Comparison of ENCODE assay signal across 26 cellular contexts in the genomic region with DNA sequence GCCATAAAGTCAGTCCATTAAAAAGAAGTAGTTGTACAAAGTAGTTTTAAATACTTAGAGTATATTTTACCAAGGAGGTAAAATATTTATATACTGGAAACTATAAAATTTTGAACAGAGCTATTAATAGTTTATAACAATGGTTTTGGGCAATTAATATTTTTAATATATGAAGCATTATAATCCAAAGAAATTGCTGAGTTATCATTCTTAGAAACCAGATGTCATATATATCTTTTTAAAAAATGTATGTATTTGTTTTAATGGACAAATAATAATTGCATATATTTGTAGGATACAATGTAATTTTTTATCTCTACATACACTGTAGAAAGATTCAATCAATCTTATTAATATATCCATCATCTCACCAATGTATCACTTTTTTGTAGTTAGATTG.
A peak's percentile ranks its signal among the peaks of the same experiment; 100 is the strongest.
DNase-seq lines count a peak whose midpoint lies in the region; ATAC-seq, FAIRE-seq and TF ChIP-seq lines count a peak whose summit lies in the region.
"Had no signal": no experiment of that assay in that cellular context is flagged by ENCODE, and none has a peak within 500 bp of the region (broad histone marks: within the 10 kb centered on the region; RNA-seq: fewer than 3 reads in every experiment).

No MANE protein-coding gene starts in this region.

- POLR2A ChIA-PET in A549 (lab: Yijun Ruan, JAX), result no interaction called here
- POLR2A ChIA-PET in K562 (lab: Yijun Ruan, JAX), result no interaction called here

- no peaks in the 10 kb centered on the region for H3K9me2 ChIP-seq in Karpas-422 (replicated peaks; ENCODE audit: insufficient read depth, low read length)

- TF ChIP-seq CTCF in A549 (IDR thresholded peaks at IDR 0.05), result no peak
- TF ChIP-seq CTCF in K562 (IDR thresholded peaks at IDR 0.05 in 2 of 3, conservative IDR thresholded peaks at IDR 0.05 in 1 of 3; ENCODE audit: insufficient read depth in 2 of 3, low read depth in 1 of 3, low read length in 3 of 3), result no peak

- in situ Hi-C loops in K562 (cut with MboI), result no loop called here

- H3K9me1 ChIP-seq in K562 (ENCODE audit: control insufficient read depth, insufficient read depth, low read length), result no peaks in the 10 kb centered on the region

- H3K9me3 Mint-ChIP-seq in activated CD8-positive, alpha-beta memory T cell treated with anti-CD3 and anti-CD28 coated beads, Interleukin-2, amount 10 ng/mL, durations not matched to agents 7 days and 5 days (ENCODE audit: low read depth), result peaks cover 2% of the 10 kb centered on the region

- H2AFZ ChIP-seq in K562 (ENCODE audit: low read depth, low read length), result no peak overlapping the region
- H2AFZ ChIP-seq in Karpas-422 (ENCODE audit: low read length), result no peak overlapping the region

- intact Hi-C loops in K562 (cut with micrococcal nuclease), result no loop called here

- CTCF ChIA-PET in A549 (lab: Yijun Ruan, JAX) (no interaction called here), K562 (lab: Yijun Ruan, JAX; ENCODE audit: low intra/inter-chr PET ratio) (no interaction called here)
- CTCF ChIA-PET in activated CD8-positive, alpha-beta memory T cell treated with anti-CD3 and anti-CD28 coated beads, Interleukin-2, amount 10 ng/mL, durations not matched to agents 7 days and 5 days (lab: Charles Lee), result no interaction called here

- H3K4me1 ChIP-seq in A549 (no peaks in the 10 kb centered on the region), K562 (replicated peaks in 1 of 2; ENCODE audit: control insufficient read depth in 2 of 2, insufficient read depth in 2 of 2, low read length in 2 of 2) (no peaks in the 10 kb centered on the region), Karpas-422 (ENCODE audit: low read length) (no peaks in the 10 kb centered on the region)
- H3K4me1 ChIP-seq: BLaER1 treated with 17β-estradiol and CSF1 and Interleukin-3, amounts not matched to agents 10 nM and 100 nM had no signal

- H3K27ac Mint-ChIP-seq in activated CD8-positive, alpha-beta memory T cell treated with anti-CD3 and anti-CD28 coated beads, Interleukin-2, amount 10 ng/mL, durations not matched to agents 7 days and 5 days, result no peak overlapping the region
- H3K27ac Mint-ChIP-seq: B cell; CD4-positive, alpha-beta T cell; CD8-positive, alpha-beta T cell had no signal

- no peak for TF ChIP-seq POLR2A in A549 (IDR thresholded peaks at IDR 0.05; ENCODE audit: low read length)
- TF ChIP-seq POLR2A in K562 (conservative IDR thresholded peaks at IDR 0.05), result no peak

- ATAC-seq in A549 (no peak), K562 (no peak)
- no peak for ATAC-seq in activated CD8-positive, alpha-beta memory T cell treated with anti-CD3 and anti-CD28 coated beads, Interleukin-2, amount 10 ng/mL, durations not matched to agents 7 days and 5 days
- ATAC-seq: CD8-positive, alpha-beta T cell had no signal

- H3K4me2 ChIP-seq in A549, result no peak overlapping the region
- no peak overlapping the region for H3K4me2 ChIP-seq in K562 (ENCODE audit: insufficient read depth, low read length)
- H3K4me2 ChIP-seq in Karpas-422 (ENCODE audit: low read depth, low read length, poor library complexity, severe bottlenecking), result no peak overlapping the region
- H3K4me2 ChIP-seq: BLaER1 treated with 17β-estradiol and CSF1 and Interleukin-3, amounts not matched to agents 10 nM and 100 nM had no signal

- H3K9ac ChIP-seq in K562 (ENCODE audit: insufficient read depth in 1 of 2, low read depth in 2 of 2, low read length in 2 of 2) (no peak overlapping the region), Karpas-422 (ENCODE audit: low read length) (no peak overlapping the region)
- H3K9ac ChIP-seq: BLaER1 treated with 17β-estradiol and CSF1 and Interleukin-3, amounts not matched to agents 10 nM and 100 nM had no signal

- DNase-seq in A549 (ENCODE audit: low read depth in 1 of 2, low spot score in 1 of 2), result no peak
- DNase-seq in K562 (ENCODE audit: extremely low read depth in 1 of 4, low spot score in 3 of 4), result no peak
- no peak for DNase-seq in frontal cortex (ENCODE audit: low spot score in 2 of 2)
- no peak for DNase-seq in activated CD8-positive, alpha-beta memory T cell treated with anti-CD3 and anti-CD28 coated beads, Interleukin-2, amount 10 ng/mL, durations not matched to agents 7 days and 5 days
- no peak for DNase-seq in pons (ENCODE audit: low spot score)
- DNase-seq in NCI-H2029 (lab: John Stamatoyannopoulos, UW), result no peak
- DNase-seq in Karpas-422, result no peak
- DNase-seq: 8988T; AML-193; CD4-positive, alpha-beta T cell; CD8-positive, alpha-beta T cell; COR-L47; DMS 273 treated with DMSO at 0.1 percent for 48 hours; DMS153; DMS53; DMS79; DND-41; EL; GF-D8 had no signal

- no peak overlapping the region for H3K4me3 Mint-ChIP-seq in activated CD8-positive, alpha-beta memory T cell treated with anti-CD3 and anti-CD28 coated beads, Interleukin-2, amount 10 ng/mL, durations not matched to agents 7 days and 5 days
- H3K4me3 Mint-ChIP-seq: B cell; CD4-positive, alpha-beta T cell; CD8-positive, alpha-beta T cell had no signal

- FAIRE-seq in A549 (lab: Jason Lieb, UNC), result no peak
- FAIRE-seq in G401.6 (lab: Jason Lieb, UNC), result peak; percentile 49
- no peak for FAIRE-seq in K562 (lab: Jason Lieb, UNC)
- FAIRE-seq in frontal cortex (lab: Jason Lieb, UNC), result peak; percentile 79
- FAIRE-seq: A204.1, GM12891, GM19239 had no signal

- no peaks in the 10 kb centered on the region for H3K36me3 Mint-ChIP-seq in activated CD8-positive, alpha-beta memory T cell treated with anti-CD3 and anti-CD28 coated beads, Interleukin-2, amount 10 ng/mL, durations not matched to agents 7 days and 5 days
- H3K36me3 Mint-ChIP-seq: CD8-positive, alpha-beta T cell had no signal

- H3K27ac ChIP-seq in A549 (no peak overlapping the region), K562 (ENCODE audit: extremely low read depth, low read depth, low read length) (no peak overlapping the region), Karpas-422 (ENCODE audit: low read length) (no peak overlapping the region)
- H3K27ac ChIP-seq: BLaER1 treated with 17β-estradiol and CSF1 and Interleukin-3, amounts not matched to agents 10 nM and 100 nM; C4-2B had no signal

- TF ChIP-seq EP300 in A549 (IDR thresholded peaks at IDR 0.05) (no peak), K562 (IDR thresholded peaks at IDR 0.05; ENCODE audit: low read length) (no peak)

- H3K4me1 Mint-ChIP-seq in activated CD8-positive, alpha-beta memory T cell treated with anti-CD3 and anti-CD28 coated beads, Interleukin-2, amount 10 ng/mL, durations not matched to agents 7 days and 5 days, result no peaks in the 10 kb centered on the region
- H3K4me1 Mint-ChIP-seq: B cell had no signal

- no peaks in the 10 kb centered on the region for H3K9me3 ChIP-seq in A549
- H3K9me3 ChIP-seq in K562 (replicated peaks; ENCODE audit: control insufficient read depth, insufficient read depth, low read depth, low read length), result no peaks in the 10 kb centered on the region
- peaks cover 22% of the 10 kb centered on the region for H3K9me3 ChIP-seq in Karpas-422 (ENCODE audit: low read length)
- H3K9me3 ChIP-seq: BLaER1 treated with 17β-estradiol and CSF1 and Interleukin-3, amounts not matched to agents 10 nM and 100 nM had no signal

- no peaks in the 10 kb centered on the region for H3K27me3 Mint-ChIP-seq in activated CD8-positive, alpha-beta memory T cell treated with anti-CD3 and anti-CD28 coated beads, Interleukin-2, amount 10 ng/mL, durations not matched to agents 7 days and 5 days
- H3K27me3 Mint-ChIP-seq: B cell; CD4-positive, alpha-beta T cell had no signal

- no peaks in the 10 kb centered on the region for H3K79me2 ChIP-seq in K562 (ENCODE audit: control insufficient read depth, insufficient read depth, low read length)
- no peaks in the 10 kb centered on the region for H3K79me2 ChIP-seq in Karpas-422 (ENCODE audit: low read length)

- no TSS peak for BruUV-seq in K562 (replicated peaks; lab: Mats Ljungman, UMichigan)

- H4K20me1 ChIP-seq in K562 (replicated peaks; ENCODE audit: control insufficient read depth, insufficient read depth, low read length) (no peaks in the 10 kb centered on the region), Karpas-422 (ENCODE audit: insufficient read depth, low read depth, low read length) (no peaks in the 10 kb centered on the region)
- H4K20me1 ChIP-seq: BLaER1 treated with 17β-estradiol and CSF1 and Interleukin-3, amounts not matched to agents 10 nM and 100 nM had no signal

- TF ChIP-seq RAD21 in A549 (conservative IDR thresholded peaks at IDR 0.05 in 1 of 2, IDR thresholded peaks at IDR 0.05 in 1 of 2) (no peak), K562 (CRISPR knock-in tag; conservative IDR thresholded peaks at IDR 0.05 in 1 of 2, IDR thresholded peaks at IDR 0.05 in 1 of 2) (no peak)

- H3K27me3 ChIP-seq in K562 (ENCODE audit: control insufficient read depth in 2 of 2, insufficient read depth in 2 of 2, low read length in 2 of 2) (no peaks in the 10 kb centered on the region), Karpas-422 (ENCODE audit: low read length) (no peaks in the 10 kb centered on the region)
- H3K27me3 ChIP-seq: BLaER1 treated with 17β-estradiol and CSF1 and Interleukin-3, amounts not matched to agents 10 nM and 100 nM had no signal

- H3K4me3 ChIP-seq in A549, result no peak overlapping the region
- H3K4me3 ChIP-seq in K562, result no peak overlapping the region
- H3K4me3 ChIP-seq in Karpas-422 (ENCODE audit: low read length), result no peak overlapping the region
- H3K4me3 ChIP-seq: BLaER1 treated with 17β-estradiol and CSF1 and Interleukin-3, amounts not matched to agents 10 nM and 100 nM had no signal

- H3K36me3 ChIP-seq in K562 (ENCODE audit: control insufficient read depth, insufficient read depth, low read length) (no peaks in the 10 kb centered on the region), Karpas-422 (ENCODE audit: insufficient read depth, low read length) (no peaks in the 10 kb centered on the region)
- H3K36me3 ChIP-seq: BLaER1 treated with 17β-estradiol and CSF1 and Interleukin-3, amounts not matched to agents 10 nM and 100 nM had no signal

TF ChIP-seq in A549, 52 proteins besides CTCF, POLR2A, EP300 and RAD21:
- TF ChIP-seq MAFK (IDR thresholded peaks at IDR 0.05; ENCODE audit: partially characterized antibody) (peak; percentile 35), MAX (IDR thresholded peaks at IDR 0.05) (no peak)

TF ChIP-seq in K562, 482 proteins besides CTCF, POLR2A, EP300 and RAD21 (continues in another document):
- TF ChIP-seq MAFG (tag; conservative IDR thresholded peaks at IDR 0.05) (peak; percentile 52; the same call in 1 of the 2 replicates), POLR2H (tag; IDR thresholded peaks at IDR 0.05; ENCODE audit: low read depth) (no peak), TAF9B (IDR thresholded peaks at IDR 0.05; ENCODE audit: partially characterized antibody) (no peak), RB1 (IDR thresholded peaks at IDR 0.05; ENCODE audit: low read depth) (no peak), ZNF121 (CRISPR knock-in tag; conservative IDR thresholded peaks at IDR 0.05) (no peak), NR1H2 (CRISPR knock-in tag; IDR thresholded peaks at IDR 0.05) (no peak), ZNF316 (IDR thresholded peaks at IDR 0.05) (peak; percentile 76)

Comparison
In these comparisons a context has a peak if more than half of its experiments do, and no peak if none do; other contexts are left out.
1. Of the 35 proteins assayed by ChIP-seq in both K562 and A549: peak only in K562: none; only in A549: MAFK; in both: none; in neither: 34.